8 cellular contexts compared by ENCODE assay signal in the genomic region with DNA sequence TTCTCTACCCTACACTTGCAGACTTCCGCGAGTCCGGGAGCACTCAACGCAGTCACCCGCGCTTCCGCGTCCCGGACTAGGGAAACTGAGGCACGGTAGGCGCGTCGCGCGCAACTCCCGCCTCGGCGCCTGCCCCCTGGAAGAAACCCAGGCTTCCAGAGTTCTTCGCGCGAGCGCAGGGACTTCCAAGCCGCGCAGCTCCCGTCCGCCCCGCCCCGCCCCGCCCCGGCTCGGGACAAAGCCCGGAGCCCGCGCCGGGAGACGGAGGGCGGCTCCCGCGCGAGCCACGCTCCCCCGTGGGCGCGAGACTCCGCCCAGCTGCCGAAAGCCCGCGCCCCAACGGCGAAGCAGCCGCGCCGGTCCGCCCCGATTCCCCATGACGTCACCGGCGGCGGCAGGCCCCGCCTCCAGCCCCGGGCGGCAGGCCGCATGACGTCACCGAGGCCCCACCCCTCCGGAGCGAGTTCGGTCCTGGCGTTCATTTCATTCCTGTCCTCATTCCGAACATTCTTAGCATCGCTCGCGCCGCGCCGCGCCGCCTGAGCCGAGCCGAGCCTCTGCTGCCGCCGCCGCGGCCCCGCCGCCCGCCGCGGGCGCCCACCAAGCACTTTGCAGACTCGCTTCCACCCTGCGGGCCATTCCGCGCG. TPM values are rescaled to one million over a fixed set of nuclear protein-coding genes. Genes with fewer than 3 reads are reported as not detected.
A peak's percentile ranks its signal among the peaks of the same experiment; 100 is the strongest.
DNase-seq lines count a peak whose midpoint lies in the region; ATAC-seq and TF ChIP-seq lines count a peak whose summit lies in the region.

Gene TEAD1 (plus strand): TSS at position 498 of the 647 bp plus-strand sequence.

- H3K4me3 Mint-ChIP-seq in T-helper 2 cell treated with Interferon-gamma antibody and Interleukin-4, amounts not matched to agents 5 μg/mL and 100 μg/mL, for 36 hours: peak within 1 kb of the TSS; percentile 84
- peak within 1 kb of the TSS; percentile 95 for H3K4me3 Mint-ChIP-seq in progenitor cell of endocrine pancreas (ENCODE audit: low read depth)
- peak within 1 kb of the TSS; percentile 95 for H3K4me3 Mint-ChIP-seq in type B pancreatic cell

- H3K4me3 ChIP-seq in HFF-Myc (replicated peaks; ENCODE audit: low read depth, low read length) (peak within 1 kb of the TSS; percentile 83), ascending aorta (peak within 1 kb of the TSS; percentile 85 to 97)

- peaks cover 60% of the 10 kb centered on the region for H3K27me3 Mint-ChIP-seq in T-helper 2 cell treated with Interferon-gamma antibody and Interleukin-4, amounts not matched to agents 5 μg/mL and 100 μg/mL, for 36 hours (ENCODE audit: low read depth)
- H3K27me3 Mint-ChIP-seq in progenitor cell of endocrine pancreas: no peaks in the 10 kb centered on the region
- no peaks in the 10 kb centered on the region for H3K27me3 Mint-ChIP-seq in type B pancreatic cell

- no peaks in the 10 kb centered on the region for H3K9me3 Mint-ChIP-seq in T-helper 2 cell treated with Interferon-gamma antibody and Interleukin-4, amounts not matched to agents 5 μg/mL and 100 μg/mL, for 36 hours
- H3K9me3 Mint-ChIP-seq in progenitor cell of endocrine pancreas (ENCODE audit: low read depth) (no peaks in the 10 kb centered on the region), type B pancreatic cell (peaks cover 7% of the 10 kb centered on the region)

- peak within 1 kb of the TSS; percentile 82 for H3K9ac ChIP-seq in ES-I3 (ENCODE audit: low read depth, low read length)

- H3K4me1 Mint-ChIP-seq in T-helper 2 cell treated with Interferon-gamma antibody and Interleukin-4, amounts not matched to agents 5 μg/mL and 100 μg/mL, for 36 hours (ENCODE audit: low read depth): peaks cover 4% of the 10 kb centered on the region
- H3K4me1 Mint-ChIP-seq in progenitor cell of endocrine pancreas (ENCODE audit: low read depth) (peaks cover 28% of the 10 kb centered on the region), type B pancreatic cell (ENCODE audit: unreplicated experiment) (peaks cover 28% of the 10 kb centered on the region)

- H3K36me3 ChIP-seq in ES-I3 (ENCODE audit: insufficient read depth, low read length): no peaks in the 10 kb centered on the region
- no peaks in the 10 kb centered on the region for H3K36me3 ChIP-seq in ascending aorta

- peak within 1 kb of the TSS; percentile 86 to 99 for H3K27ac ChIP-seq in ascending aorta

- peaks cover 17% of the 10 kb centered on the region for H3K4me1 ChIP-seq in ES-I3 (ENCODE audit: insufficient read depth, low read length)
- peaks cover 0 to 8% of the 10 kb centered on the region in 2 donors for H3K4me1 ChIP-seq in ascending aorta

- H3K27me3 ChIP-seq in ascending aorta: no peaks in the 10 kb centered on the region

- intact Hi-C loops in ascending aorta (cut with DNase I): loop anchor here (1.0 to 5.0 kb wide), 5 partner anchors 19 to 342 kb away; partner anchors contain the start of gene PARVA
- intact Hi-C loops in left ventricle myocardium superior (cut with micrococcal nuclease): no loop called here

- H3K36me3 Mint-ChIP-seq in T-helper 2 cell treated with Interferon-gamma antibody and Interleukin-4, amounts not matched to agents 5 μg/mL and 100 μg/mL, for 36 hours (ENCODE audit: low read depth): no peaks in the 10 kb centered on the region
- H3K36me3 Mint-ChIP-seq in progenitor cell of endocrine pancreas (ENCODE audit: insufficient read depth) (no peaks in the 10 kb centered on the region), type B pancreatic cell (no peaks in the 10 kb centered on the region)

- H3K9me3 ChIP-seq in ES-I3 (ENCODE audit: control insufficient read depth, insufficient read depth, low read length) (no peaks in the 10 kb centered on the region), ascending aorta (no peaks in the 10 kb centered on the region)

- DNase-seq in HFF-Myc (ENCODE audit: extremely low read depth, low read depth): peak; percentile 78
- peak; percentile 87 for DNase-seq in NCI-H128 (lab: John Stamatoyannopoulos, UW; ENCODE audit: unreplicated experiment)
- DNase-seq in T-helper 2 cell treated with Interferon-gamma antibody and Interleukin-4, amounts not matched to agents 5 μg/mL and 100 μg/mL, for 36 hours (ENCODE audit: low spot score): peak; percentile 91
- DNase-seq in ascending aorta (ENCODE audit: low spot score in 2 of 2): peak; percentile 65 to 98
- DNase-seq in left ventricle myocardium superior: peak; percentile 98
- peak; percentile 99 for DNase-seq in progenitor cell of endocrine pancreas (ENCODE audit: low spot score, unreplicated experiment)
- peak; percentile 100 for DNase-seq in type B pancreatic cell (ENCODE audit: extremely low spot score, unreplicated experiment)

- TF ChIP-seq CTCF in HFF-Myc (IDR thresholded peaks at IDR 0.05; ENCODE audit: low read depth, low read length, missing control alignments): no peak
- TF ChIP-seq CTCF in ascending aorta (IDR thresholded peaks at IDR 0.05): no peak
- TF ChIP-seq CTCF in progenitor cell of endocrine pancreas (IDR thresholded peaks at IDR 0.05; ENCODE audit: unreplicated experiment): no peak
- no peak for TF ChIP-seq CTCF in type B pancreatic cell (conservative IDR thresholded peaks at IDR 0.05)

- peak; percentile 97 for ATAC-seq in left ventricle myocardium superior

- H3K27ac Mint-ChIP-seq in T-helper 2 cell treated with Interferon-gamma antibody and Interleukin-4, amounts not matched to agents 5 μg/mL and 100 μg/mL, for 36 hours: peak within 1 kb of the TSS; percentile 60
- H3K27ac Mint-ChIP-seq in progenitor cell of endocrine pancreas: peak within 1 kb of the TSS; percentile 99
- peak within 1 kb of the TSS; percentile 94 for H3K27ac Mint-ChIP-seq in type B pancreatic cell

RNA-seq across cellular contexts. Expression of gene TEAD1, which starts in this region (rescaled TPM):
- total RNA-seq in ascending aorta (112 TPM), left ventricle myocardium superior (127 TPM), progenitor cell of endocrine pancreas (92.4 and 95.8 TPM in 2 replicates), type B pancreatic cell (ENCODE audit: low replicate concordance) (91.8 and 99.3 TPM in 2 replicates)

Comparison
In these comparisons a context has a peak if more than half of its experiments do, and no peak if none do; other contexts are left out.
1. Peak in every context shown above with its lines: DNase-seq, ATAC-seq, H3K4me3 ChIP-seq and H3K27ac ChIP-seq.